8 cellular contexts compared by ENCODE assay signal in the genomic region with DNA sequence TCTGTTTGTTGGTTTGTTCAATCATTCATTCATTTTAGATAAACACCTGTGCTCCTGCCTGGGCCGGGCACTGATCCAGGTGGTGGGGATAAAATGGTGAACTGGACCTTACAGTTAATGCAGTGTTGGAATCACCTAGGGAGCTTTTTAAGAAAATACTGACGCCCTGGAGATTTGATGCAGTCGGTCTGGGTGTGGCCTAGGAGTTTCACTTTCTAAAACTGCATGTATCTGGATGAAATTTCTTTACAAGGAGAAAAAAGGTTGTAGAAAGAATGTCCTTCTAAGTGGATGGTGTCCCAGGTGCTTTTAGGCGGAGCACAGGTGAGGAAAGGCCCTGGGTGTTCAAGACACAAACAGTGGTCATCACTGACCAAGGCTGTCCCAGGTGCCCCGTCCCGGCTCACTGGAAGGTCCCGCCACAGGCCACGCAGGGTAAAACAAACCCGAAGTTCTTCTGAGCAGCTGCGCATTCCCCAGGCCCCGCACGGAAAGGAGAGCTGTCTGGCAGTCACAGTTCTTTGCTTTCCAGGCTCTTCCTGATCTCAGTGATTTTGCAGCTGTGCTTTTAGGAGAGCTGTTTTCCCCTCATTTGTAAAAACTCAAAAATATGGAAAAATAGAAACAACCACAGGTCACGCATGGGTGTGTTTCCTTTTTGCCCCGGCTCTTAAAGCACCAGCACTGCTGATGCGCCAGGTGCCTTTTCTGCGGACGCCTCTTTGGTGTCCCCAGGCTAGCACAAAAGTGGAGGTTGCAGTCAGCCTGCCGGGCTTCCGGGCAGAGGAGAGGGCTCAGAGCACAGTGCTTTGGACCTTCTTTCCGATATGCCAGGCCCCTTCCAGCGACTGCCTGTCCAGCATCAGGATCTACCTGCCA.
DNase-seq lines count a peak whose midpoint lies in the region; ATAC-seq and TF ChIP-seq lines count a peak whose summit lies in the region.

No MANE protein-coding gene starts in this region.

- WGBS in adrenal gland, 4 donors = 81 to 90% (median 87%) methylated on average over 21 of the region's 21 CpGs

- TF ChIP-seq POLR2A in adrenal gland (IDR thresholded peaks at IDR 0.05) = no peak

- H3K36me3 ChIP-seq in skeletal muscle satellite cell (ENCODE audit: insufficient read depth, low read length) (no peaks in the 10 kb centered on the region), adrenal gland (replicated peaks in 1 of 2) (no peaks in the 10 kb centered on the region)

- TF ChIP-seq CTCF in brain (conservative IDR thresholded peaks at IDR 0.05) (no peak), adrenal gland (IDR thresholded peaks at IDR 0.05) (no peak)

- H3K27ac ChIP-seq in adrenal gland = peak overlapping the region in 2 of 5 donors; percentile 65 to 70

- no peaks in the 10 kb centered on the region for H3K9me3 Mint-ChIP-seq in brain

- H3K4me2 ChIP-seq in skeletal muscle satellite cell (ENCODE audit: low read length) = peak overlapping the region; percentile 41

- DNase-seq in stimulated activated CD4-positive, alpha-beta T cell treated with anti-CD3 and anti-CD28 coated beads, Interleukin-4, amount 100 ng/mL, for 4 hours = no peak
- DNase-seq in activated CD4-positive, alpha-beta T cell treated with anti-CD3 and anti-CD28 coated beads for 1 hour = no peak
- DNase-seq in adrenal gland (no peak), HPDE6-E6E7 (ENCODE audit: extremely low spot score) (no peak)

- H3K4me1 ChIP-seq in skeletal muscle satellite cell (ENCODE audit: control insufficient read depth, insufficient read depth, low read length) (peaks cover 36% of the 10 kb centered on the region), adrenal gland (replicated peaks in 1 of 2) (peaks cover 0 to 42% of the 10 kb centered on the region in 2 donors)

- H3K4me1 Mint-ChIP-seq in brain = peaks cover 69% of the 10 kb centered on the region

- peak overlapping the region; percentile 4 for H3K9ac ChIP-seq in skeletal muscle satellite cell (ENCODE audit: low read depth, low read length)

- ATAC-seq in GM18867 (IDR thresholded peaks at IDR 0.05; ENCODE audit: unreplicated experiment) (peak; percentile 64), HG02840 (IDR thresholded peaks at IDR 0.05; ENCODE audit: low FRiP score, unreplicated experiment) (peak; percentile 51)

- H3K9me3 ChIP-seq in skeletal muscle satellite cell (replicated peaks; ENCODE audit: low read length) = no peaks in the 10 kb centered on the region
- H3K9me3 ChIP-seq in adrenal gland (replicated peaks in 1 of 3) = no peaks in the 10 kb centered on the region

- H3K4me3 ChIP-seq in skeletal muscle satellite cell (ENCODE audit: low read length) (no peak overlapping the region), adrenal gland (no peak overlapping the region)

- H3K27me3 ChIP-seq in skeletal muscle satellite cell (ENCODE audit: control insufficient read depth, insufficient read depth, low read length) = peaks cover 12% of the 10 kb centered on the region
- H3K27me3 ChIP-seq in adrenal gland = no peaks in the 10 kb centered on the region

- intact Hi-C loops in adrenal gland (cut with DNase I) = no loop called here

- peak overlapping the region in 1 of 5 experiments; percentile 23 for H3K4me3 Mint-ChIP-seq in brain

- peak overlapping the region in 4 of 5 experiments; percentile 29 to 85 (median 71) for H3K27ac Mint-ChIP-seq in brain

- H3K27me3 Mint-ChIP-seq in brain = peaks cover 2% of the 10 kb centered on the region

- H3K36me3 Mint-ChIP-seq in brain = no peaks in the 10 kb centered on the region
